14 cellular contexts compared by ENCODE assay signal in genomic region chr3:149417174-149417573, GRCh38. TPM values are rescaled to one million over a fixed set of nuclear protein-coding genes. Genes with fewer than 3 reads are reported as not detected.
A peak's percentile ranks its signal among the peaks of the same experiment; 100 is the strongest.
DNase-seq lines count a peak whose midpoint lies in the region; ATAC-seq, FAIRE-seq and TF ChIP-seq lines count a peak whose summit lies in the region.
"Had no signal": no experiment of that assay in that cellular context is flagged by ENCODE, and none has a peak within 500 bp of the region (broad histone marks: within the 10 kb centered on the region; RNA-seq: fewer than 3 reads in every experiment).

No MANE protein-coding gene starts in this region.

- H3K4me3 ChIP-seq in liver (ENCODE audit: low read depth in 1 of 3, low read length in 3 of 3) (peak overlapping the region in 2 of 3 donors; percentile 13 to 35), HepG2 (replicated peaks in 1 of 3; ENCODE audit: insufficient read depth in 1 of 3, low read depth in 2 of 3, low read length in 3 of 3) (no peak overlapping the region)
- H3K4me3 ChIP-seq: SK-N-MC had no signal

- no peak for FAIRE-seq in HepG2 (lab: Jason Lieb, UNC)
- FAIRE-seq: H1 had no signal

- H3K4me1 Mint-ChIP-seq in stimulated activated memory B cell treated with anti-CD40 and anti-IgM and Interleukin-4, amounts not matched to agents 10 μg/mL and 1 μg/mL and 100 μg/mL, for 72 hours = peaks cover 8% of the 10 kb centered on the region
- H3K4me1 Mint-ChIP-seq: activated naive CD8-positive, alpha-beta T cell treated with anti-CD3 and anti-CD28 coated beads, Interleukin-2, amount 10 ng/mL, durations not matched to agents 7 days and 5 days had no signal

- POLR2A ChIA-PET in HepG2 (lab: Yijun Ruan, JAX) = interaction anchor here (0.9 kb wide), 1 partner anchor 40 kb away, joined by 3 read pairs; the partner anchor contains the start of gene TM4SF1

- H3K27ac ChIP-seq in liver (ENCODE audit: low read depth in 1 of 2, low read length in 2 of 2) (peak overlapping the region; percentile 23 to 32), HepG2 (ENCODE audit: extremely low read length, insufficient read depth, low read length) (no peak overlapping the region)
- H3K27ac ChIP-seq: 22Rv1, SK-N-MC had no signal

- peaks cover 0 to 3% (median 0%) of the 10 kb centered on the region in 4 donors for H3K4me1 ChIP-seq in liver (ENCODE audit: control insufficient read depth in 4 of 4, insufficient read depth in 4 of 4, low read length in 3 of 4)
- H3K4me1 ChIP-seq in HepG2 (ENCODE audit: insufficient read depth, low read length) = peaks cover 23% of the 10 kb centered on the region

- TF ChIP-seq RAD21 in liver (IDR thresholded peaks at IDR 0.05) (no peak), HepG2 (CRISPR knock-in tag; IDR thresholded peaks at IDR 0.05) (no peak)

- no peak overlapping the region for H2AFZ ChIP-seq in HepG2 (ENCODE audit: low read length)

- H3K27ac Mint-ChIP-seq in stimulated activated memory B cell treated with anti-CD40 and anti-IgM and Interleukin-4, amounts not matched to agents 10 μg/mL and 1 μg/mL and 100 μg/mL, for 72 hours = no peak overlapping the region
- H3K27ac Mint-ChIP-seq: activated naive CD8-positive, alpha-beta T cell treated with anti-CD3 and anti-CD28 coated beads, Interleukin-2, amount 10 ng/mL, durations not matched to agents 7 days and 5 days had no signal

- H3K79me2 ChIP-seq in HepG2 (ENCODE audit: insufficient read depth, low read length) = no peaks in the 10 kb centered on the region

- H3K9me3 ChIP-seq in liver (ENCODE audit: control insufficient read depth in 4 of 4, low read length in 3 of 4) (no peaks in the 10 kb centered on the region), HepG2 (ENCODE audit: low read length) (no peaks in the 10 kb centered on the region)

- intact Hi-C loops in HepG2 (cut with micrococcal nuclease; ENCODE audit: unreplicated experiment) = no loop called here

- H3K27me3 ChIP-seq in liver (ENCODE audit: control insufficient read depth in 4 of 4, insufficient read depth in 4 of 4, low read length in 3 of 4) (no peaks in the 10 kb centered on the region), HepG2 (ENCODE audit: control insufficient read depth in 1 of 2, insufficient read depth in 2 of 2, low read length in 2 of 2) (no peaks in the 10 kb centered on the region)

- 36% methylated on average over 3 of the region's 3 CpGs for WGBS in liver
- WGBS in HepG2 (ENCODE audit: low lambda C conversion rate) = 96% methylated on average over 3 of the region's 3 CpGs

- in situ Hi-C loops in HepG2 (cut with HindIII; ENCODE audit: extremely low pct_ligation_motif_present, low pct_unique_long_range_greater_than_20kb) = no loop called here

- H3K4me3 Mint-ChIP-seq in stimulated activated memory B cell treated with anti-CD40 and anti-IgM and Interleukin-4, amounts not matched to agents 10 μg/mL and 1 μg/mL and 100 μg/mL, for 72 hours = no peak overlapping the region
- H3K4me3 Mint-ChIP-seq: activated naive CD8-positive, alpha-beta T cell treated with anti-CD3 and anti-CD28 coated beads, Interleukin-2, amount 10 ng/mL, durations not matched to agents 7 days and 5 days had no signal

- H3K9ac ChIP-seq in liver (ENCODE audit: low read depth in 1 of 2, low read length in 2 of 2) (peak overlapping the region in 1 of 2 donors; percentile 58), HepG2 (ENCODE audit: insufficient read depth, low read depth, low read length) (no peak overlapping the region)

- H3K36me3 Mint-ChIP-seq in stimulated activated memory B cell treated with anti-CD40 and anti-IgM and Interleukin-4, amounts not matched to agents 10 μg/mL and 1 μg/mL and 100 μg/mL, for 72 hours = no peaks in the 10 kb centered on the region
- H3K36me3 Mint-ChIP-seq: activated naive CD8-positive, alpha-beta T cell treated with anti-CD3 and anti-CD28 coated beads, Interleukin-2, amount 10 ng/mL, durations not matched to agents 7 days and 5 days had no signal

- CTCF ChIA-PET in HepG2 (lab: Yijun Ruan, JAX; ENCODE audit: low intra/inter-chr PET ratio, low total read pairs) = no interaction called here

- no peak for TF ChIP-seq POLR2A in HepG2 (IDR thresholded peaks at IDR 0.05; ENCODE audit: insufficient read depth in 1 of 2, low read depth in 2 of 2, low read length in 2 of 2)

- H4K20me1 ChIP-seq in HepG2 (ENCODE audit: insufficient read depth, low read length) = no peaks in the 10 kb centered on the region

- H3K36me3 ChIP-seq in liver (ENCODE audit: control insufficient read depth in 4 of 4, insufficient read depth in 3 of 4, low read depth in 1 of 4, low read length in 3 of 4) (no peaks in the 10 kb centered on the region), HepG2 (replicated peaks in 1 of 2; ENCODE audit: control insufficient read depth in 1 of 2, insufficient read depth in 2 of 2, low read length in 2 of 2) (no peaks in the 10 kb centered on the region)

- peaks cover 3% of the 10 kb centered on the region for H3K9me3 Mint-ChIP-seq in stimulated activated memory B cell treated with anti-CD40 and anti-IgM and Interleukin-4, amounts not matched to agents 10 μg/mL and 1 μg/mL and 100 μg/mL, for 72 hours
- H3K9me3 Mint-ChIP-seq: activated naive CD8-positive, alpha-beta T cell treated with anti-CD3 and anti-CD28 coated beads, Interleukin-2, amount 10 ng/mL, durations not matched to agents 7 days and 5 days had no signal

- DNase-seq in HepG2 (ENCODE audit: low spot score) = no peak
- no peak for DNase-seq in globus pallidus (ENCODE audit: low spot score)
- no peak for DNase-seq in stimulated activated CD4-positive, alpha-beta T cell treated with anti-CD3 and anti-CD28 coated beads, Interleukin-4, amount 100 ng/mL, for 1 hour
- no peak for DNase-seq in NCI-H2171 (lab: John Stamatoyannopoulos, UW)
- DNase-seq: activated naive CD8-positive, alpha-beta T cell treated with anti-CD3 and anti-CD28 coated beads, Interleukin-2, amount 10 ng/mL, durations not matched to agents 7 days and 5 days; DND-41; NCI-H446 had no signal

- no peak for TF ChIP-seq EP300 in HepG2 (IDR thresholded peaks at IDR 0.05; ENCODE audit: low read depth in 2 of 2, low read length in 2 of 2)
- no peak for TF ChIP-seq EP300 in HepG2 (CRISPR knock-in tag; IDR thresholded peaks at IDR 0.05; ENCODE audit: borderline replicate concordance)

- no peaks in the 10 kb centered on the region for H3K27me3 Mint-ChIP-seq in stimulated activated memory B cell treated with anti-CD40 and anti-IgM and Interleukin-4, amounts not matched to agents 10 μg/mL and 1 μg/mL and 100 μg/mL, for 72 hours

- BruUV-seq in HepG2 (replicated peaks; lab: Mats Ljungman, UMichigan) = no TSS peak

- ATAC-seq in HepG2 (no peak), HG02623 (IDR thresholded peaks at IDR 0.05; ENCODE audit: unreplicated experiment) (peak; percentile 65), HG03432 (IDR thresholded peaks at IDR 0.05; ENCODE audit: unreplicated experiment) (peak; percentile 94)
- peak; percentile 8 for ATAC-seq in stimulated activated memory B cell treated with anti-CD40 and anti-IgM and Interleukin-4, amounts not matched to agents 10 μg/mL and 1 μg/mL and 100 μg/mL, for 72 hours

- TF ChIP-seq CTCF in liver (IDR thresholded peaks at IDR 0.05; ENCODE audit: low read depth, low read length, missing input control) (no peak), HepG2 (CRISPR knock-in tag; IDR thresholded peaks at IDR 0.05) (no peak)

- no peak overlapping the region for H3K4me2 ChIP-seq in HepG2 (ENCODE audit: low read depth, low read length)

RNA-seq across cellular contexts. Expression of gene TM4SF1, which starts 39.7 kb away (rescaled TPM):
- 10 to 100 TPM; 21.5 to 31.5 TPM for total RNA-seq in liver
- polyA plus RNA-seq in liver = 10 to 100 TPM; 20.0 to 28.8 TPM
- total RNA-seq in HepG2 (2016; rRNA removed; fragmentation: Illumina TruSeq; extraction: Trizol) = 226 and 431 TPM in 2 replicates
- 208 and 219 TPM in 2 replicates for total RNA-seq in HepG2 (2016; cell fraction: cytosol; rRNA removed; fragmentation: Illumina TruSeq; extraction: Trizol; ENCODE audit: low read depth)
- total RNA-seq in HepG2 (2016; cell fraction: insoluble cytoplasmic fraction; rRNA removed; fragmentation: Illumina TruSeq; extraction: Trizol) = 231 and 434 TPM in 2 replicates
- total RNA-seq in HepG2 (2016; cell fraction: membrane; rRNA removed; fragmentation: Illumina TruSeq; extraction: Trizol) = 245 and 253 TPM in 2 replicates
- 420 and 443 TPM in 2 replicates for total RNA-seq in HepG2 (2016; cell fraction: nucleus; rRNA removed; fragmentation: Illumina TruSeq; extraction: Trizol)
- polyA plus RNA-seq in HepG2 (2011; rRNA removed) = 1,198 and 1,359 TPM in 2 replicates
- polyA plus RNA-seq in HepG2 (2011; cell fraction: cytosol; rRNA removed) = 1,424 and 1,669 TPM in 2 replicates
- polyA plus RNA-seq in HepG2 (2011; cell fraction: nucleus; rRNA removed) = 327 and 438 TPM in 2 replicates
- polyA plus RNA-seq in HepG2 (2012) = 451 and 486 TPM in 2 replicates
- polyA plus RNA-seq in HepG2 (2016; cell fraction: cytosol; fragmentation: Illumina TruSeq; extraction: Trizol; ENCODE audit: low read depth) = 115 and 136 TPM in 2 replicates
- polyA plus RNA-seq in HepG2 (2016; cell fraction: insoluble cytoplasmic fraction; fragmentation: Illumina TruSeq; extraction: Trizol; ENCODE audit: low read depth) = 218 and 233 TPM in 2 replicates
- polyA plus RNA-seq in HepG2 (2016; cell fraction: membrane; fragmentation: Illumina TruSeq; extraction: Trizol; ENCODE audit: low read depth) = 148 and 158 TPM in 2 replicates
- 564 and 601 TPM in 2 replicates for polyA plus RNA-seq in HepG2 (2016; cell fraction: nucleus; fragmentation: Illumina TruSeq; extraction: Trizol; ENCODE audit: insufficient read depth, low read depth)
- 1,057 and 2,299 TPM in 2 replicates for polyA minus RNA-seq in HepG2 (2011; rRNA and poly(A)+ RNA removed; ENCODE audit: low replicate concordance)
- 560 and 611 TPM in 2 replicates for polyA minus RNA-seq in HepG2 (2011; cell fraction: cytosol; rRNA and poly(A)+ RNA removed)
- polyA minus RNA-seq in HepG2 (2011; cell fraction: nucleus; rRNA and poly(A)+ RNA removed) = 379 and 448 TPM in 2 replicates
- total RNA-seq: activated naive CD8-positive, alpha-beta T cell treated with anti-CD3 and anti-CD28 coated beads, Interleukin-2, amount 10 ng/mL, durations not matched to agents 7 days and 5 days had no signal

RNA-seq across cellular contexts. Expression of gene TM4SF4, which starts 57.3 kb away (rescaled TPM):
- total RNA-seq in liver (100 to 1,000 TPM; 184 to 230 TPM), HepG2 (2016; rRNA removed; fragmentation: Illumina TruSeq; extraction: Trizol) (0.77 and 0.95 TPM in 2 replicates)
- polyA plus RNA-seq in liver (100 to 1,000 TPM; 201 to 215 TPM), HepG2 (2011; rRNA removed) (0.63 and 0.89 TPM in 2 replicates)
- 0.91 TPM in 1 of 2 replicates, not detected in the other for total RNA-seq in HepG2 (2016; cell fraction: cytosol; rRNA removed; fragmentation: Illumina TruSeq; extraction: Trizol; ENCODE audit: low read depth)
- total RNA-seq in HepG2 (2016; cell fraction: insoluble cytoplasmic fraction; rRNA removed; fragmentation: Illumina TruSeq; extraction: Trizol) = 0.34 and 1.4 TPM in 2 replicates
- 0.59 and 0.62 TPM in 2 replicates for total RNA-seq in HepG2 (2016; cell fraction: membrane; rRNA removed; fragmentation: Illumina TruSeq; extraction: Trizol)
- total RNA-seq in HepG2 (2016; cell fraction: nucleus; rRNA removed; fragmentation: Illumina TruSeq; extraction: Trizol) = 0.75 and 1.1 TPM in 2 replicates
- polyA plus RNA-seq in HepG2 (2011; cell fraction: cytosol; rRNA removed) = 0.90 and 1.1 TPM in 2 replicates
- 0.66 TPM in 1 of 2 replicates, not detected in the other for polyA plus RNA-seq in HepG2 (2011; cell fraction: nucleus; rRNA removed)
- 0.47 and 0.86 TPM in 2 replicates for polyA plus RNA-seq in HepG2 (2012)
- polyA plus RNA-seq in HepG2 (2016; cell fraction: cytosol; fragmentation: Illumina TruSeq; extraction: Trizol; ENCODE audit: low read depth) = 0.21 and 0.29 TPM in 2 replicates
- polyA plus RNA-seq in HepG2 (2016; cell fraction: insoluble cytoplasmic fraction; fragmentation: Illumina TruSeq; extraction: Trizol; ENCODE audit: low read depth) = 0.45 and 0.89 TPM in 2 replicates
- polyA plus RNA-seq in HepG2 (2016; cell fraction: membrane; fragmentation: Illumina TruSeq; extraction: Trizol; ENCODE audit: low read depth) = 0.15 and 0.21 TPM in 2 replicates
- 0.72 and 1.8 TPM in 2 replicates for polyA plus RNA-seq in HepG2 (2016; cell fraction: nucleus; fragmentation: Illumina TruSeq; extraction: Trizol; ENCODE audit: insufficient read depth, low read depth)
- polyA minus RNA-seq in HepG2 (2011; rRNA and poly(A)+ RNA removed; ENCODE audit: low replicate concordance) = 0.36 TPM in 1 of 2 replicates, not detected in the other
- polyA minus RNA-seq in HepG2 (2011; cell fraction: cytosol; rRNA and poly(A)+ RNA removed) = 1.3 TPM in 1 of 2 replicates, not detected in the other
- polyA minus RNA-seq in HepG2 (2011; cell fraction: nucleus; rRNA and poly(A)+ RNA removed) = 1.0 and 1.6 TPM in 2 replicates
- total RNA-seq: activated naive CD8-positive, alpha-beta T cell treated with anti-CD3 and anti-CD28 coated beads, Interleukin-2, amount 10 ng/mL, durations not matched to agents 7 days and 5 days; H1 had no signal
- polyA plus RNA-seq: H1 had no signal

Comparison
In these comparisons a context has a peak if more than half of its experiments do, and no peak if none do; other contexts are left out.
1. H3K4me3 ChIP-seq: peak in liver (2 of 3); none in HepG2 (0 of 3).
2. RNA of gene TM4SF1, which starts 39.7 kb away (total RNA-seq): 208 to 443 TPM in HepG2; 21.5 to 31.5 TPM in liver; every median in the first group is over 4 times any median in the second.
3. RNA of gene TM4SF4, which starts 57.3 kb away (total RNA-seq): 184 to 230 TPM in liver; 0.34 to 1.4 TPM in HepG2; every median in the first group is over 10 times any median in the second.